Comparison of ENCODE assay signal across 9 cellular contexts in genomic region chr3:71064976-71065763, GRCh38.
A peak's percentile ranks its signal among the peaks of the same experiment; 100 is the strongest.
DNase-seq lines count a peak whose midpoint lies in the region; ATAC-seq, FAIRE-seq and TF ChIP-seq lines count a peak whose summit lies in the region.
"Had no signal": no experiment of that assay in that cellular context is flagged by ENCODE, and none has a peak within 500 bp of the region (broad histone marks: within the 10 kb centered on the region; RNA-seq: fewer than 3 reads in every experiment).

No MANE protein-coding gene starts in this region.

- H3K4me1 ChIP-seq in PC-3 (ENCODE audit: insufficient read depth, low read length) = peaks cover 58% of the 10 kb centered on the region
- peaks cover 52% of the 10 kb centered on the region for H3K4me1 ChIP-seq in foreskin keratinocyte
- H3K4me1 ChIP-seq in neuron (ENCODE audit: insufficient read depth, low read length) = peaks cover 58% of the 10 kb centered on the region
- peaks cover 18 to 80% (median 53%) of the 10 kb centered on the region in 4 donors for H3K4me1 ChIP-seq in transverse colon

- H3K36me3 ChIP-seq in PC-3 (ENCODE audit: low read depth, low read length) = no peaks in the 10 kb centered on the region
- H3K36me3 ChIP-seq in neuron (ENCODE audit: insufficient read depth, low read length) = no peaks in the 10 kb centered on the region
- H3K36me3 ChIP-seq in transverse colon = no peaks in the 10 kb centered on the region

- peak; percentile 28 for DNase-seq in D721Med (ENCODE audit: insufficient read length, low spot score)
- peak; percentile 48 for DNase-seq in PC-3
- peak; percentile 67 for DNase-seq in activated gamma-delta T cell (lab: John Stamatoyannopoulos, UW)
- peak in 1 of 2 donors; percentile 54 for DNase-seq in foreskin keratinocyte
- DNase-seq in transverse colon = peak; percentile 66
- DNase-seq in NCI-H2227 treated with DMSO at 0.1 percent for 48 hours (lab: John Stamatoyannopoulos, UW) = no peak

- no peak for TF ChIP-seq EP300 in transverse colon (IDR thresholded peaks at IDR 0.05; ENCODE audit: low read depth)

- peaks cover 4% of the 10 kb centered on the region for H3F3A ChIP-seq in PC-3 (ENCODE audit: low read length, unreplicated experiment)

- CTCF ChIA-PET in PC-3 (lab: Charles Lee) = no interaction called here

- WGBS in transverse colon (ENCODE audit: low coverage in 1 of 2), 2 donors = 0% methylated on average over 2 to 51 of the region's 79 CpGs

- H3K4me3 ChIP-seq in PC-3 (ENCODE audit: low read length) = peak overlapping the region; percentile 83
- peak overlapping the region; percentile 74 for H3K4me3 ChIP-seq in neuron (ENCODE audit: low read length)
- H3K4me3 ChIP-seq in transverse colon = peak overlapping the region; percentile 67 to 85 (median 76)

- peak overlapping the region; percentile 92 for H3K4me2 ChIP-seq in PC-3 (ENCODE audit: low read length)

- peaks cover 56% of the 10 kb centered on the region for H3K79me2 ChIP-seq in PC-3 (ENCODE audit: low read length)

- no peaks in the 10 kb centered on the region for H3K9me2 ChIP-seq in PC-3 (replicated peaks; ENCODE audit: low read length)

- H3K27me3 ChIP-seq in PC-3 (ENCODE audit: low read length) = no peaks in the 10 kb centered on the region
- H3K27me3 ChIP-seq in foreskin keratinocyte = no peaks in the 10 kb centered on the region
- H3K27me3 ChIP-seq in neuron (ENCODE audit: insufficient read depth, low read length) = no peaks in the 10 kb centered on the region
- no peaks in the 10 kb centered on the region for H3K27me3 ChIP-seq in transverse colon

- peak overlapping the region; percentile 74 for H3K27ac ChIP-seq in PC-3 (ENCODE audit: low read length)
- peak overlapping the region; percentile 87 for H3K27ac ChIP-seq in foreskin keratinocyte
- peak overlapping the region; percentile 92 to 98 (median 98) for H3K27ac ChIP-seq in transverse colon

- ATAC-seq in HG02678 (IDR thresholded peaks at IDR 0.05; ENCODE audit: unreplicated experiment) = peak; percentile 26
- peak; percentile 39 for ATAC-seq in PC-3
- peak; percentile 47 for ATAC-seq in foreskin keratinocyte

- in situ Hi-C loops in transverse colon (cut with MboI; ENCODE audit: low pct_ligation_motif_present in 1 of 4, low pct_unique_long_range_greater_than_20kb in 1 of 4, low sequenced_read_pairs in 3 of 4) = loop anchor here in 1 of 4 donors (25.0 kb wide), 1 partner anchor 522 kb away; the partner anchor contains the start of gene FOXP1

- intact Hi-C loops in PC-3 (cut with micrococcal nuclease) = loop anchor here (1.0 to 10.0 kb wide), 9 partner anchors 16 to 360 kb away; no protein-coding TSS in a partner anchor
- intact Hi-C loops in transverse colon (cut with DNase I; ENCODE audit: low total_unique reads) = loop anchor here (5.0 to 10.0 kb wide), 2 partner anchors 182 to 520 kb away; partner anchors contain the start of gene FOXP1

- TF ChIP-seq CTCF in D721Med (IDR thresholded peaks at IDR 0.05; ENCODE audit: insufficient read depth, missing control alignments) (no peak), PC-3 (conservative IDR thresholded peaks at IDR 0.05; ENCODE audit: low read depth, low read length) (no peak), foreskin keratinocyte (conservative IDR thresholded peaks at IDR 0.05) (no peak), transverse colon (IDR thresholded peaks at IDR 0.05) (no peak)

- peak; percentile 45 for TF ChIP-seq POLR2A in transverse colon (IDR thresholded peaks at IDR 0.05)

- BruUV-seq in PC-3 (replicated peaks; lab: Mats Ljungman, UMichigan) = TSS peak; percentile 56

- H3K9ac ChIP-seq in PC-3 (ENCODE audit: low read length) = peak overlapping the region; percentile 87

- H4K20me1 ChIP-seq in PC-3 (ENCODE audit: low read length) = no peaks in the 10 kb centered on the region

- POLR2A ChIA-PET in PC-3 (lab: Charles Lee; ENCODE audit: unreplicated experiment) = interaction anchor here (0.6 to 1.2 kb wide), 5 partner anchors 9 to 82 kb away, joined by 3 to 10 read pairs (median 3); no protein-coding TSS in a partner anchor

- FAIRE-seq in D721Med (lab: Jason Lieb, UNC) = no peak
- FAIRE-seq: TTC549 had no signal

- H3K9me3 ChIP-seq in PC-3 (ENCODE audit: low read length) = no peaks in the 10 kb centered on the region
- H3K9me3 ChIP-seq in neuron (ENCODE audit: low read length) = no peaks in the 10 kb centered on the region
- no peaks in the 10 kb centered on the region for H3K9me3 ChIP-seq in transverse colon

- H2AFZ ChIP-seq in PC-3 (ENCODE audit: low read length) = peak overlapping the region; percentile 74
- H2AFZ ChIP-seq in neuron (ENCODE audit: low read depth, low read length) = peak overlapping the region; percentile 89
